Comparison of ENCODE assay signal across 15 cellular contexts in the genomic region with DNA sequence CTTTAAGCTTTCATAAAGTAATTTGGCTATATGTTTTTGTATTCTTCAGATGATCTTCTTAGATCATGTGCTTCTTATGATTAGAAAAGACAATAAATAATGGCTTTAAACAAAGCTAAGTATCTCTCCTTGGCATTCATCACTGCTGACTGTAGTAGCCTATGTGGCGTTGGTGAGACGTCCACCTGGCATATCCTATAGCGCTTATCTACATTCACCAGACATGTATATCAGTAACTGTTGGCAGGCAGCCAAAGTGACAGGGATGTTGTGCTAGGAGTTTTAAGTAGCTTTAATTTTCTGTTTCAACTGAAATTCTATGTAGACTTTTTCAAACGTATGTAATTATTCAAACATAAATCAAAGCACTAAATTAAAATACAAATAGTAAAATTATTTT.
DNase-seq lines count a peak whose midpoint lies in the region; ATAC-seq and TF ChIP-seq lines count a peak whose summit lies in the region.
"Had no signal": no experiment of that assay in that cellular context is flagged by ENCODE, and none has a peak within 500 bp of the region (broad histone marks: within the 10 kb centered on the region; RNA-seq: fewer than 3 reads in every experiment).

No MANE protein-coding gene starts in this region.

- H3K4me1 ChIP-seq in cardiac muscle cell (ENCODE audit: low read depth) (peaks cover 25% of the 10 kb centered on the region), suprapubic skin (no peaks in the 10 kb centered on the region)
- H3K4me1 ChIP-seq: SJSA1 had no signal

- no peaks in the 10 kb centered on the region for H3K27me3 Mint-ChIP-seq in endothelial cell (ENCODE audit: unreplicated experiment)

- H3K4me3 ChIP-seq in cardiac muscle cell = no peak overlapping the region
- no peak overlapping the region for H3K4me3 ChIP-seq in suprapubic skin
- H3K4me3 ChIP-seq: lung, SJSA1 had no signal

- H3K9me3 Mint-ChIP-seq in endothelial cell (ENCODE audit: unreplicated experiment) = no peaks in the 10 kb centered on the region
- H3K9me3 Mint-ChIP-seq: CD8-positive, alpha-beta T cell had no signal

- H3K27me3 ChIP-seq in cardiac muscle cell (no peaks in the 10 kb centered on the region), suprapubic skin (no peaks in the 10 kb centered on the region)
- H3K27me3 ChIP-seq: SJSA1 had no signal

- no peaks in the 10 kb centered on the region for H3K4me1 Mint-ChIP-seq in endothelial cell (ENCODE audit: unreplicated experiment)

- no peak overlapping the region for H3K27ac Mint-ChIP-seq in endothelial cell (ENCODE audit: unreplicated experiment)
- H3K27ac Mint-ChIP-seq: CD8-positive, alpha-beta T cell had no signal

- no peak overlapping the region for H3K4me3 Mint-ChIP-seq in endothelial cell (ENCODE audit: unreplicated experiment)
- H3K4me3 Mint-ChIP-seq: CD8-positive, alpha-beta T cell had no signal

- peak; percentile 50 to 83 for DNase-seq in cardiac muscle cell (ENCODE audit: low read depth in 1 of 2, low spot score in 1 of 2)
- no peak for DNase-seq in left ventricle myocardium superior
- DNase-seq in NCI-H748 treated with DMSO at 0.1 percent for 48 hours (lab: John Stamatoyannopoulos, UW) = peak; percentile 53
- DNase-seq in endothelial cell (ENCODE audit: low spot score) = peak; percentile 49
- no peak for DNase-seq in suprapubic skin (ENCODE audit: low spot score in 2 of 2)
- no peak for DNase-seq in SHP77 (lab: John Stamatoyannopoulos, UW)
- DNase-seq: ACHN; activated naive CD4-positive, alpha-beta T cell; CD8-positive, alpha-beta T cell; foreskin fibroblast had no signal

- TF ChIP-seq EP300 in suprapubic skin (IDR thresholded peaks at IDR 0.05) = no peak

- intact Hi-C loops in left ventricle myocardium superior (cut with micrococcal nuclease) = no loop called here

- H3K9me3 ChIP-seq in cardiac muscle cell (ENCODE audit: low read depth) (no peaks in the 10 kb centered on the region), suprapubic skin (no peaks in the 10 kb centered on the region)
- H3K9me3 ChIP-seq: SJSA1 had no signal

- TF ChIP-seq POLR2A in suprapubic skin (IDR thresholded peaks at IDR 0.05) = no peak

- H3K27ac ChIP-seq in cardiac muscle cell = peak overlapping the region; percentile 61
- H3K27ac ChIP-seq in suprapubic skin = no peak overlapping the region
- H3K27ac ChIP-seq: HL-60, SJSA1 had no signal

- no peaks in the 10 kb centered on the region for H3K36me3 Mint-ChIP-seq in endothelial cell (ENCODE audit: low read depth, unreplicated experiment)
- H3K36me3 Mint-ChIP-seq: CD8-positive, alpha-beta T cell had no signal

- TF ChIP-seq CTCF in cardiac muscle cell (IDR thresholded peaks at IDR 0.05; ENCODE audit: low read depth, low read length) (no peak), endothelial cell (IDR thresholded peaks at IDR 0.05; ENCODE audit: unreplicated experiment) (no peak), suprapubic skin (IDR thresholded peaks at IDR 0.05) (no peak)

- WGBS in suprapubic skin = 41% methylated on average over 4 of the region's 4 CpGs

- no peaks in the 10 kb centered on the region for H3K36me3 ChIP-seq in cardiac muscle cell
- H3K36me3 ChIP-seq in suprapubic skin = no peaks in the 10 kb centered on the region
- H3K36me3 ChIP-seq: SJSA1 had no signal

- ATAC-seq in left ventricle myocardium superior (no peak), HG02884 (IDR thresholded peaks at IDR 0.05; ENCODE audit: unreplicated experiment) (no peak), HG02759 (IDR thresholded peaks at IDR 0.05; ENCODE audit: unreplicated experiment) (no peak)
- ATAC-seq: CD8-positive, alpha-beta T cell had no signal

Comparison
In these comparisons a context has a peak if more than half of its experiments do, and no peak if none do; other contexts are left out.
1. DNase-seq: peak in cardiac muscle cell (2 of 2), NCI-H748 treated with DMSO at 0.1 percent for 48 hours (single experiment) and endothelial cell (single experiment); none in left ventricle myocardium superior (single experiment), suprapubic skin (0 of 2) and SHP77 (0 of 2).